Comparison of ENCODE assay signal across 20 cellular contexts in genomic region chr7:47383696-47384445, GRCh38.
DNase-seq lines count a peak whose midpoint lies in the region; ATAC-seq, FAIRE-seq and TF ChIP-seq lines count a peak whose summit lies in the region.
"Had no signal": no experiment of that assay in that cellular context is flagged by ENCODE, and none has a peak within 500 bp of the region (broad histone marks: within the 10 kb centered on the region; RNA-seq: fewer than 3 reads in every experiment).

No MANE protein-coding gene starts in this region.

- WGBS in heart right ventricle, 2 donors, result 94 to 96% methylated on average over 10 of the region's 10 CpGs
- 63 to 78% (median 68%) methylated on average over 10 of the region's 10 CpGs for WGBS in small intestine, 3 donors

- DNase-seq in cardiac septum (ENCODE audit: low spot score), result peak; percentile 55
- DNase-seq in heart right ventricle, result no peak
- no peak for DNase-seq in memory B cell (ENCODE audit: low spot score in 2 of 2)
- peak; percentile 54 for DNase-seq in small intestine
- no peak for DNase-seq in SW480 (ENCODE audit: low spot score)
- DNase-seq in endothelial cell (ENCODE audit: low spot score), result no peak
- DNase-seq: CD8-positive, alpha-beta memory T cell; GDM1; NCI-H1048; NCI-H2081 treated with DMSO at 0.1 percent for 48 hours; NCI-H510A; NCI-H774 had no signal

- FAIRE-seq in small intestine (lab: Jason Lieb, UNC), result no peak
- FAIRE-seq: GM12891, GM18507, HepG2 had no signal

- peaks cover 5 to 37% (median 22%) of the 10 kb centered on the region in 9 donors for H3K4me1 ChIP-seq in heart right ventricle
- H3K4me1 ChIP-seq in small intestine (ENCODE audit: control insufficient read depth in 2 of 2, insufficient read depth in 1 of 2, low read depth in 1 of 2, low read length in 1 of 2), result peaks cover 0 to 16% of the 10 kb centered on the region in 2 donors

- peaks cover 3% of the 10 kb centered on the region for H3K9me3 Mint-ChIP-seq in memory B cell
- no peaks in the 10 kb centered on the region for H3K9me3 Mint-ChIP-seq in endothelial cell (ENCODE audit: unreplicated experiment)

- peaks cover 10% of the 10 kb centered on the region for H3K4me1 Mint-ChIP-seq in memory B cell
- H3K4me1 Mint-ChIP-seq in endothelial cell (ENCODE audit: unreplicated experiment), result no peaks in the 10 kb centered on the region
- H3K4me1 Mint-ChIP-seq: CD8-positive, alpha-beta memory T cell had no signal

- H3K27me3 ChIP-seq in heart right ventricle, result no peaks in the 10 kb centered on the region
- H3K27me3 ChIP-seq in small intestine (ENCODE audit: control insufficient read depth in 2 of 2, insufficient read depth in 2 of 2, low read length in 2 of 2), result no peaks in the 10 kb centered on the region

- intact Hi-C loops in cardiac septum (cut with DNase I) (no loop called here), heart right ventricle (cut with DNase I) (loop anchor here in 3 of 10 donors (5.0 to 10.0 kb wide), 3 partner anchors 82 to 433 kb away; no protein-coding TSS in a partner anchor)

- no peak overlapping the region for H3K4me3 Mint-ChIP-seq in memory B cell
- H3K4me3 Mint-ChIP-seq in endothelial cell (ENCODE audit: unreplicated experiment), result no peak overlapping the region
- H3K4me3 Mint-ChIP-seq: CD8-positive, alpha-beta memory T cell had no signal

- ATAC-seq in heart right ventricle (no peak), memory B cell (ENCODE audit: low read depth) (no peak), HG03108 (IDR thresholded peaks at IDR 0.05; ENCODE audit: unreplicated experiment) (no peak), HG03460 (IDR thresholded peaks at IDR 0.05; ENCODE audit: unreplicated experiment) (no peak)
- ATAC-seq: HCT116, HepG2 had no signal

- H3K27me3 Mint-ChIP-seq in memory B cell (no peaks in the 10 kb centered on the region), endothelial cell (ENCODE audit: unreplicated experiment) (peaks cover 3% of the 10 kb centered on the region)

- TF ChIP-seq CTCF in heart right ventricle (IDR thresholded peaks at IDR 0.05), result no peak
- no peak for TF ChIP-seq CTCF in endothelial cell (IDR thresholded peaks at IDR 0.05; ENCODE audit: unreplicated experiment)

- no peaks in the 10 kb centered on the region for H3K9me3 ChIP-seq in heart right ventricle
- no peaks in the 10 kb centered on the region for H3K9me3 ChIP-seq in small intestine (ENCODE audit: control insufficient read depth, low read depth)

- H3K27ac Mint-ChIP-seq in memory B cell (peak overlapping the region; percentile 54), endothelial cell (ENCODE audit: unreplicated experiment) (no peak overlapping the region)
- H3K27ac Mint-ChIP-seq: CD8-positive, alpha-beta memory T cell had no signal

- H3K36me3 Mint-ChIP-seq in memory B cell (peaks cover 33% of the 10 kb centered on the region), endothelial cell (ENCODE audit: low read depth, unreplicated experiment) (no peaks in the 10 kb centered on the region)
- H3K36me3 Mint-ChIP-seq: CD8-positive, alpha-beta memory T cell had no signal

- H3K27ac ChIP-seq in heart right ventricle (no peak overlapping the region), small intestine (ENCODE audit: low read depth in 1 of 2, low read length in 1 of 2) (peak overlapping the region in 1 of 2 donors; percentile 49)
- H3K27ac ChIP-seq: GM23248, KMS-11 had no signal

- H3K36me3 ChIP-seq in heart right ventricle (peaks cover 0 to 59% (median 0%) of the 10 kb centered on the region in 9 donors), small intestine (ENCODE audit: control insufficient read depth in 2 of 2, insufficient read depth in 2 of 2, low read length in 2 of 2) (no peaks in the 10 kb centered on the region)

- no peak overlapping the region for H3K4me3 ChIP-seq in heart right ventricle
- no peak overlapping the region for H3K4me3 ChIP-seq in small intestine (ENCODE audit: low read depth in 1 of 2, low read length in 2 of 2)
- H3K4me3 ChIP-seq: GM23248 had no signal

Comparison
In these comparisons a context has a peak if more than half of its experiments do, and no peak if none do; other contexts are left out.
1. DNase-seq: peak in cardiac septum (single experiment) and small intestine (single experiment); none in heart right ventricle (0 of 2), memory B cell (0 of 2), SW480 (single experiment) and endothelial cell (single experiment).